ENCODE assay signal across 9 cellular contexts in genomic region chr6:78611886-78612480, GRCh38.
DNase-seq lines count a peak whose midpoint lies in the region; ATAC-seq and TF ChIP-seq lines count a peak whose summit lies in the region.
"Had no signal": no experiment of that assay in that cellular context is flagged by ENCODE, and none has a peak within 500 bp of the region (broad histone marks: within the 10 kb centered on the region; RNA-seq: fewer than 3 reads in every experiment).

No MANE protein-coding gene starts in this region.

- H3K9me3 ChIP-seq in Panc1 (ENCODE audit: control insufficient read depth, insufficient read depth, low read depth, low read length) (no peaks in the 10 kb centered on the region), hepatocyte (ENCODE audit: low read depth) (no peaks in the 10 kb centered on the region), gastrocnemius medialis (no peaks in the 10 kb centered on the region)

- H3K36me3 ChIP-seq in Panc1 (ENCODE audit: control insufficient read depth, insufficient read depth, low read length) (no peaks in the 10 kb centered on the region), hepatocyte (replicated peaks; ENCODE audit: insufficient read depth, low read depth) (no peaks in the 10 kb centered on the region), gastrocnemius medialis (no peaks in the 10 kb centered on the region)

- in situ Hi-C loops in Panc1 (cut with HindIII; ENCODE audit: low pct_unique_long_range_greater_than_20kb, low sequenced_read_pairs) = no loop called here
- in situ Hi-C loops in gastrocnemius medialis (cut with MboI; ENCODE audit: low sequenced_read_pairs in 4 of 4) = no loop called here

- H3K27me3 Mint-ChIP-seq in activated CD4-positive, alpha-beta memory T cell treated with anti-CD3 and anti-CD28 coated beads, Interleukin-2, amount 10 ng/mL, durations not matched to agents 7 days and 5 days = no peaks in the 10 kb centered on the region

- H3K36me3 Mint-ChIP-seq in activated CD4-positive, alpha-beta memory T cell treated with anti-CD3 and anti-CD28 coated beads, Interleukin-2, amount 10 ng/mL, durations not matched to agents 7 days and 5 days (ENCODE audit: low read depth) = no peaks in the 10 kb centered on the region

- H3K4me3 ChIP-seq in Panc1 (ENCODE audit: low read depth in 2 of 2, low read length in 2 of 2) (no peak overlapping the region), hepatocyte (no peak overlapping the region), gastrocnemius medialis (no peak overlapping the region)

- H3K4me3 Mint-ChIP-seq in activated CD4-positive, alpha-beta memory T cell treated with anti-CD3 and anti-CD28 coated beads, Interleukin-2, amount 10 ng/mL, durations not matched to agents 7 days and 5 days = no peak overlapping the region

- H3K27me3 ChIP-seq in Panc1 (ENCODE audit: control insufficient read depth, insufficient read depth, low read length) (no peaks in the 10 kb centered on the region), hepatocyte (no peaks in the 10 kb centered on the region), gastrocnemius medialis (no peaks in the 10 kb centered on the region)

- BruUV-seq in Panc1 (replicated peaks; lab: Mats Ljungman, UMichigan) = no TSS peak

- H4K20me1 ChIP-seq in hepatocyte (ENCODE audit: insufficient read depth, poor library complexity, severe bottlenecking) = no peaks in the 10 kb centered on the region

- H3K4me2 ChIP-seq in hepatocyte = no peak overlapping the region

- no peaks in the 10 kb centered on the region for H3K79me2 ChIP-seq in hepatocyte

- H3K4me1 ChIP-seq in Panc1 (ENCODE audit: control insufficient read depth, insufficient read depth, low read length) = no peaks in the 10 kb centered on the region
- no peaks in the 10 kb centered on the region for H3K4me1 ChIP-seq in hepatocyte (ENCODE audit: insufficient read depth)
- H3K4me1 ChIP-seq in gastrocnemius medialis = no peaks in the 10 kb centered on the region

- no peak for TF ChIP-seq POLR2A in gastrocnemius medialis (IDR thresholded peaks at IDR 0.05)

- H3K27ac ChIP-seq in Panc1 (ENCODE audit: low read length) = no peak overlapping the region
- H3K27ac ChIP-seq in hepatocyte = no peak overlapping the region
- no peak overlapping the region for H3K27ac ChIP-seq in gastrocnemius medialis

- POLR2A ChIA-PET in Panc1 (lab: Charles Lee) = no interaction called here
- POLR2A ChIA-PET in activated CD4-positive, alpha-beta memory T cell treated with anti-CD3 and anti-CD28 coated beads, Interleukin-2, amount 10 ng/mL, durations not matched to agents 7 days and 5 days (lab: Charles Lee) = no interaction called here

- H2AFZ ChIP-seq in hepatocyte = no peak overlapping the region

- WGBS in hepatocyte (ENCODE audit: low lambda C conversion rate, missing lambda C conversion rate) = 67% methylated on average over 4 of the region's 4 CpGs

- ATAC-seq in GM21529 (IDR thresholded peaks at IDR 0.05; ENCODE audit: unreplicated experiment) = peak; percentile 54
- no peak for ATAC-seq in Panc1
- no peak for ATAC-seq in gastrocnemius medialis

- intact Hi-C loops in Panc1 (cut with micrococcal nuclease; ENCODE audit: unreplicated experiment) (no loop called here), gastrocnemius medialis (cut with DNase I; ENCODE audit: low total_unique reads) (no loop called here)

- CTCF ChIA-PET in Panc1 (lab: Charles Lee) = no interaction called here
- CTCF ChIA-PET in activated CD4-positive, alpha-beta memory T cell treated with anti-CD3 and anti-CD28 coated beads, Interleukin-2, amount 10 ng/mL, durations not matched to agents 7 days and 5 days (lab: Charles Lee) = interaction anchor here (0.6 kb wide), 1 partner anchor 90 kb away, joined by 3 read pairs; no protein-coding TSS in a partner anchor

- no peaks in the 10 kb centered on the region for H3K9me3 Mint-ChIP-seq in activated CD4-positive, alpha-beta memory T cell treated with anti-CD3 and anti-CD28 coated beads, Interleukin-2, amount 10 ng/mL, durations not matched to agents 7 days and 5 days

- TF ChIP-seq CTCF in Panc1 (IDR thresholded peaks at IDR 0.05) (peak; percentile 56; the same call in 1 of the 2 replicates), hepatocyte (IDR thresholded peaks at IDR 0.05; ENCODE audit: poor library complexity) (peak; percentile 54), gastrocnemius medialis (IDR thresholded peaks at IDR 0.05 in 4 of 5, conservative IDR thresholded peaks at IDR 0.05 in 1 of 5) (no peak)

- H3K9me2 ChIP-seq in hepatocyte (replicated peaks; ENCODE audit: insufficient read depth) = no peaks in the 10 kb centered on the region

- no peak overlapping the region for H3K27ac Mint-ChIP-seq in activated CD4-positive, alpha-beta memory T cell treated with anti-CD3 and anti-CD28 coated beads, Interleukin-2, amount 10 ng/mL, durations not matched to agents 7 days and 5 days

- DNase-seq in AG20443 (ENCODE audit: low spot score) (peak; percentile 19), Panc1 (ENCODE audit: low read depth, low spot score) (no peak), hepatocyte (ENCODE audit: low spot score) (no peak), DMS79 treated with DMSO at 0.1 percent for 48 hours (lab: John Stamatoyannopoulos, UW) (no peak), hippocampal formation (lab: John Stamatoyannopoulos, UW) (no peak), gastrocnemius medialis (no peak)
- no peak for DNase-seq in activated CD4-positive, alpha-beta memory T cell treated with anti-CD3 and anti-CD28 coated beads, Interleukin-2, amount 10 ng/mL, durations not matched to agents 7 days and 5 days
- DNase-seq: activated CD4-positive, alpha-beta T cell treated with anti-CD3 and anti-CD28 coated beads, Interleukin-2, amount 50 U/mL, for 48 hours had no signal

- H3K4me1 Mint-ChIP-seq in activated CD4-positive, alpha-beta memory T cell treated with anti-CD3 and anti-CD28 coated beads, Interleukin-2, amount 10 ng/mL, durations not matched to agents 7 days and 5 days = no peaks in the 10 kb centered on the region

Comparison
In these comparisons a context has a peak if more than half of its experiments do, and no peak if none do; other contexts are left out.
1. CTCF ChIP-seq: peak in Panc1 (single experiment) and hepatocyte (single experiment); none in gastrocnemius medialis (0 of 5).